13 cellular contexts compared by ENCODE assay signal in the genomic region with DNA sequence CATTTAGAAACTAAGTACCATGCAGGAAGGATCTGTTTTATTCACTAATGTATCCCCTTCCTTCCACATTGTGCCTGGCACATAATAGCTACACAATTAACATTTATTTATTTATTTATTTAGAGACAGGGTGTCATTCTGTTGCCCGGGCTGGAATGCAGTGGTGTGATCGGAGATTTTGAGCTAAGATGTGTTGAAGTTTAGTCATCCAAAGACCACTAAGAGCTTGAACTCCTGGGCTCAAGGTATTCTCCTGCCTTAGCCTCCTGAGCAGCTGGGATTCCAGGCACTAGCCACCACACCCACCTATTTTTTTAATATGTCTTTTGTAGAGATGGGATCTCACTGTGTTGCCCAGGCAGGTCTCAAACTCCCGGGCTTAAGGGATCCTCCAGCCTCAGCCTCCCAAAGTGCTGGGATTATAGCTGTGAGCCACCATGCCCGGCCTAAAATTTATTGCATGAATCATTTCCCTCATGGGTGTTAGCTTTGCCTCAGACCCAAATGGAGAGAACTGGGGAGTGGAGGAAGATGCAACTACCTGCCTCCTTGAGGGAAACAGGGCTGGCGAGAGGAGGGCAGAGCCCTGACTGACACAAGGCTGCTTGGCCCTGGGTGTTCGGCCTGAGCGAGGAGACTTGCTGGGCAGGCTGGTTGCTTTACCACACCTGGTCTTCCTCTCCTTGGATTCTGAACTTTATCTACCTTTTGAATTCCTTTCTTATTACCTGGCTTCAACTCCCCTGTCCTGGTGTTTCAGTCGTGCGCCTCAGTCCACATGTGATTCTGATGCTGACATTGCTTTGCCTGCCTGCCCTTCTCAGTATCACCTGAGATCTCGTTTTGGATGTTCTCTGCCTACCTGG. TPM values are rescaled to one million over a fixed set of nuclear protein-coding genes. Genes with fewer than 3 reads are reported as not detected.
A peak's percentile ranks its signal among the peaks of the same experiment; 100 is the strongest.
DNase-seq lines count a peak whose midpoint lies in the region; ATAC-seq and TF ChIP-seq lines count a peak whose summit lies in the region.
"Had no signal": no experiment of that assay in that cellular context is flagged by ENCODE, and none has a peak within 500 bp of the region (broad histone marks: within the 10 kb centered on the region; RNA-seq: fewer than 3 reads in every experiment).

No MANE protein-coding gene starts in this region.

- H3K36me3 Mint-ChIP-seq in CD4-positive, CD25-positive, alpha-beta regulatory T cell = peaks cover 6% of the 10 kb centered on the region
- peaks cover 19% of the 10 kb centered on the region for H3K36me3 Mint-ChIP-seq in brain
- no peaks in the 10 kb centered on the region for H3K36me3 Mint-ChIP-seq in naive B cell

- TF ChIP-seq CTCF in brain (conservative IDR thresholded peaks at IDR 0.05) (no peak), GM10248 (IDR thresholded peaks at IDR 0.05; ENCODE audit: control extremely low read depth, extremely low read depth, low read depth, missing control alignments) (no peak), BE2C (IDR thresholded peaks at IDR 0.05; ENCODE audit: low read depth, low read length) (no peak)

- peak overlapping the region; percentile 84 to 100 (median 94) for H3K4me3 Mint-ChIP-seq in CD4-positive, CD25-positive, alpha-beta regulatory T cell
- peak overlapping the region; percentile 89 to 94 (median 93) for H3K4me3 Mint-ChIP-seq in brain
- H3K4me3 Mint-ChIP-seq in naive B cell = peak overlapping the region in 7 of 8 donors; percentile 91 to 97 (median 94)

- no peak for DNase-seq in CD4-positive, CD25-positive, alpha-beta regulatory T cell
- DNase-seq in M059J (ENCODE audit: low read depth) (peak; percentile 64), naive B cell (no peak), GM10248 (ENCODE audit: extremely low spot score) (no peak), BE2C (no peak), KG1 (lab: John Stamatoyannopoulos, UW) (no peak), UCSD-AML1 (lab: John Stamatoyannopoulos, UW; ENCODE audit: unreplicated experiment) (no peak)
- DNase-seq: NCI-H2107; SHP77 treated with DMSO at 0.1 percent for 48 hours; stimulated activated CD4-positive, alpha-beta T cell treated with anti-CD3 and anti-CD28 coated beads, Interleukin-4, amount 100 ng/mL, for 1 hour had no signal

- CTCF ChIA-PET in GM10248 (lab: Yijun Ruan, JAX) = interaction anchor here (0.6 to 5.8 kb wide), 7 partner anchors 13 to 433 kb away, joined by 3 to 30 read pairs (median 4); no protein-coding TSS in a partner anchor

- H3K4me1 Mint-ChIP-seq in CD4-positive, CD25-positive, alpha-beta regulatory T cell = peaks cover 22 to 73% (median 49%) of the 10 kb centered on the region in 4 donors
- H3K4me1 Mint-ChIP-seq in brain (peaks cover 58% of the 10 kb centered on the region), naive B cell (peaks cover 33 to 48% (median 46%) of the 10 kb centered on the region in 3 donors)

- H3K4me3 ChIP-seq in CD4-positive, CD25-positive, alpha-beta regulatory T cell (ENCODE audit: low read depth, low read length) = no peak overlapping the region
- H3K4me3 ChIP-seq in BE2C (ENCODE audit: low read depth, low read length) = no peak overlapping the region

- no peaks in the 10 kb centered on the region for H3K36me3 ChIP-seq in CD4-positive, CD25-positive, alpha-beta regulatory T cell (ENCODE audit: control insufficient read depth, insufficient read depth, low read length)
- H3K36me3 ChIP-seq in BE2C = peaks cover 3% of the 10 kb centered on the region; the same call in 1 of the 2 replicates

- H3K27me3 Mint-ChIP-seq in CD4-positive, CD25-positive, alpha-beta regulatory T cell = peaks cover 6% of the 10 kb centered on the region
- peaks cover 18% of the 10 kb centered on the region for H3K27me3 Mint-ChIP-seq in brain
- H3K27me3 Mint-ChIP-seq in naive B cell = no peaks in the 10 kb centered on the region

- H3K27ac Mint-ChIP-seq in CD4-positive, CD25-positive, alpha-beta regulatory T cell = peak overlapping the region; percentile 60 to 98 (median 96)
- H3K27ac Mint-ChIP-seq in brain (peak overlapping the region in 3 of 5 experiments; percentile 86 to 91 (median 89)), naive B cell (peak overlapping the region in 3 of 6 donors; percentile 14 to 94 (median 89))

- no peaks in the 10 kb centered on the region for H3K27me3 ChIP-seq in CD4-positive, CD25-positive, alpha-beta regulatory T cell (ENCODE audit: control insufficient read depth, insufficient read depth, low read length)
- no peaks in the 10 kb centered on the region for H3K27me3 ChIP-seq in BE2C
- H3K27me3 ChIP-seq: dorsolateral prefrontal cortex had no signal

- peaks cover 0 to 3% (median 0%) of the 10 kb centered on the region in 7 donors for H3K9me3 Mint-ChIP-seq in CD4-positive, CD25-positive, alpha-beta regulatory T cell
- no peaks in the 10 kb centered on the region for H3K9me3 Mint-ChIP-seq in brain
- peaks cover 0 to 2% (median 0%) of the 10 kb centered on the region in 7 donors for H3K9me3 Mint-ChIP-seq in naive B cell

- POLR2A ChIA-PET in GM10248 (lab: Yijun Ruan, JAX) = interaction anchor here (0.9 kb wide), 1 partner anchor 20 kb away, joined by 3 read pairs; no protein-coding TSS in a partner anchor

- peaks cover 57% of the 10 kb centered on the region for H3K4me1 ChIP-seq in CD4-positive, CD25-positive, alpha-beta regulatory T cell (ENCODE audit: control insufficient read depth, insufficient read depth, low read length, poor library complexity, severe bottlenecking)
- H3K4me1 ChIP-seq in BE2C = peaks cover 7% of the 10 kb centered on the region

- no peaks in the 10 kb centered on the region for H3K9me3 ChIP-seq in CD4-positive, CD25-positive, alpha-beta regulatory T cell (ENCODE audit: control insufficient read depth in 2 of 2, low read length in 2 of 2)
- H3K9me3 ChIP-seq in BE2C = no peaks in the 10 kb centered on the region
- H3K9me3 ChIP-seq: BLaER1 treated with 17β-estradiol and CSF1 and Interleukin-3, amounts not matched to agents 10 nM and 100 nM had no signal

- no peak for ATAC-seq in CD4-positive, CD25-positive, alpha-beta regulatory T cell (ENCODE audit: low read depth in 2 of 2)
- no peak for ATAC-seq in naive B cell (ENCODE audit: low read depth in 2 of 2)

- peak overlapping the region; percentile 20 for H3K27ac ChIP-seq in CD4-positive, CD25-positive, alpha-beta regulatory T cell (ENCODE audit: insufficient read depth, low read length, poor library complexity, severe bottlenecking)

RNA-seq across cellular contexts. Expression of a gene that starts 1.7 kb away (rescaled TPM):
- 123 TPM for total RNA-seq in CD4-positive, CD25-positive, alpha-beta regulatory T cell
- 100 to 1,000 TPM; 103 to 127 (median 113) TPM for polyA plus RNA-seq in CD4-positive, CD25-positive, alpha-beta regulatory T cell
- 276 and 290 TPM in 2 replicates for total RNA-seq in M059J (2014; rRNA removed; shearing (Covaris generic))
- polyA plus RNA-seq in brain (ENCODE audit: insufficient read depth, low read depth, low replicate concordance) = 676 TPM
- polyA plus RNA-seq in naive B cell (ENCODE audit: low read depth in 6 of 6) = 10 to 100 TPM; 29.6 to 66.7 (median 39.1) TPM
- 122 TPM for polyA plus RNA-seq in BE2C (2012; ENCODE audit: insufficient read depth, insufficient read length, low read depth)

RNA-seq across cellular contexts. Expression of a gene that starts 3.6 kb away (rescaled TPM):
- total RNA-seq in CD4-positive, CD25-positive, alpha-beta regulatory T cell = 54.8 TPM
- 10 to 100 TPM; 12.2 to 15.5 (median 13.8) TPM for polyA plus RNA-seq in CD4-positive, CD25-positive, alpha-beta regulatory T cell
- 3.3 and 7.7 TPM in 2 replicates for total RNA-seq in M059J (2014; rRNA removed; shearing (Covaris generic))
- polyA plus RNA-seq in brain (ENCODE audit: insufficient read depth, low read depth, low replicate concordance) (8.0 TPM), naive B cell (ENCODE audit: low read depth in 6 of 6) (under 1 TPM in 4 of 6 donors, not detected in 2; 0.12 to 0.71 (median 0.31) TPM)
- polyA plus RNA-seq in BE2C (2012; ENCODE audit: insufficient read depth, insufficient read length, low read depth) = 0.39 TPM
